18 cellular contexts compared by ENCODE assay signal in genomic region chr20:2631228-2631627, GRCh38. TPM values are rescaled to one million over a fixed set of nuclear protein-coding genes. Genes with fewer than 3 reads are reported as not detected.
DNase-seq lines count a peak whose midpoint lies in the region; ATAC-seq and TF ChIP-seq lines count a peak whose summit lies in the region.
"Had no signal": no experiment of that assay in that cellular context is flagged by ENCODE, and none has a peak within 500 bp of the region (broad histone marks: within the 10 kb centered on the region; RNA-seq: fewer than 3 reads in every experiment).

No MANE protein-coding gene starts in this region.

- H3K27ac Mint-ChIP-seq in HFFc6 = no peak overlapping the region
- H3K27ac Mint-ChIP-seq: CD8-positive, alpha-beta T cell; nephron had no signal

- in situ Hi-C loops in SK-MEL-5 (cut with HindIII; ENCODE audit: low pct_unique_long_range_greater_than_20kb, low sequenced_read_pairs) = no loop called here

- peak; percentile 42 for DNase-seq in DMS114 treated with DMSO at 0.1 percent for 48 hours (lab: John Stamatoyannopoulos, UW; ENCODE audit: unreplicated experiment)
- DNase-seq in HFFc6 = no peak
- DNase-seq in SK-MEL-5 (ENCODE audit: low read depth, low spot score) = peak; percentile 62
- DNase-seq in foreskin keratinocyte = no peak
- DNase-seq in NCI-H146 treated with DMSO at 0.1 percent for 48 hours (lab: John Stamatoyannopoulos, UW; ENCODE audit: unreplicated experiment) = no peak
- no peak for DNase-seq in NCI-H2081 treated with DMSO at 0.1 percent for 48 hours (lab: John Stamatoyannopoulos, UW)
- DNase-seq: activated effector memory CD4-positive, alpha-beta T cell treated with anti-CD3 and anti-CD28 coated beads, Interleukin-2, amount 50 U/mL, for 16 hours; CD8-positive, alpha-beta T cell; Karpas-422; lower lobe of right lung; NCI-H2107; stimulated activated CD4-positive, alpha-beta T cell treated with anti-CD3 and anti-CD28 coated beads, Interleukin-1b, Interleukin-23, amount 100 ng/mL, for 48 hours; SW 1271 had no signal

- H3K9me3 Mint-ChIP-seq in HFFc6 = peaks cover 16% of the 10 kb centered on the region

- peaks cover 28% of the 10 kb centered on the region for H3K27me3 Mint-ChIP-seq in HFFc6 (ENCODE audit: insufficient read depth)

- H3K36me3 Mint-ChIP-seq in HFFc6 (ENCODE audit: low read depth) = peaks cover 2% of the 10 kb centered on the region; the same call in 1 of the 2 replicates
- H3K36me3 Mint-ChIP-seq: CD8-positive, alpha-beta T cell had no signal

- H3K4me1 Mint-ChIP-seq in HFFc6 (ENCODE audit: low read depth) = peaks cover 10% of the 10 kb centered on the region
- H3K4me1 Mint-ChIP-seq: nephron had no signal

- TF ChIP-seq CTCF in HFFc6 (IDR thresholded peaks at IDR 0.05) (peak; percentile 24; the same call in 1 of the 2 replicates), foreskin keratinocyte (conservative IDR thresholded peaks at IDR 0.05) (peak; percentile 50)

- H3K4me1 ChIP-seq in foreskin keratinocyte = peaks cover 4% of the 10 kb centered on the region
- H3K4me1 ChIP-seq: lower lobe of right lung, right atrium auricular region, suprapubic skin had no signal

- peaks cover 42% of the 10 kb centered on the region for H3K27me3 ChIP-seq in foreskin keratinocyte
- H3K27me3 ChIP-seq: right atrium auricular region, suprapubic skin had no signal

- no peak overlapping the region for H3K27ac ChIP-seq in foreskin keratinocyte
- H3K27ac ChIP-seq: lower lobe of right lung, right atrium auricular region, suprapubic skin had no signal

- H3K4me3 Mint-ChIP-seq in HFFc6 = no peak overlapping the region
- H3K4me3 Mint-ChIP-seq: CD8-positive, alpha-beta T cell; nephron had no signal

- no peak for ATAC-seq in foreskin keratinocyte
- no peak for ATAC-seq in GM19467 (IDR thresholded peaks at IDR 0.05; ENCODE audit: unreplicated experiment)
- no peak for ATAC-seq in HG02840 (IDR thresholded peaks at IDR 0.05; ENCODE audit: low FRiP score, unreplicated experiment)
- ATAC-seq: CD8-positive, alpha-beta T cell; lower lobe of right lung had no signal

RNA-seq across cellular contexts. Expression of gene NOP56, which starts 21.2 kb away (rescaled TPM):
- 100 to 1,000 TPM; 151 to 222 (median 165) TPM for total RNA-seq in HFFc6 (2021; fragmentation: NEBNext Ultra II Directional; extraction: Animal tissue kit (Norgen Biotek cat#: 25700))
- total RNA-seq in SK-MEL-5 (2014; rRNA removed; shearing (Covaris generic)) = 350 and 393 TPM in 2 replicates
- polyA plus RNA-seq in SK-MEL-5 (2015; cell fraction: cytosol; rRNA removed) = 151 and 161 TPM in 2 replicates
- polyA plus RNA-seq in SK-MEL-5 (2015; cell fraction: nucleus; rRNA removed) = 1,271 and 1,364 TPM in 2 replicates
- total RNA-seq in foreskin keratinocyte = 300 and 394 TPM in 2 replicates
- 226 and 309 TPM in 2 replicates for polyA plus RNA-seq in foreskin keratinocyte

RNA-seq across cellular contexts. Expression of gene IDH3B, which starts 32.8 kb away (rescaled TPM):
- 10 to 100 TPM; 63.1 to 87.8 (median 79.8) TPM for total RNA-seq in HFFc6 (2021; fragmentation: NEBNext Ultra II Directional; extraction: Animal tissue kit (Norgen Biotek cat#: 25700))
- 224 and 240 TPM in 2 replicates for total RNA-seq in SK-MEL-5 (2014; rRNA removed; shearing (Covaris generic))
- polyA plus RNA-seq in SK-MEL-5 (2015; cell fraction: cytosol; rRNA removed) = 179 and 185 TPM in 2 replicates
- 491 and 536 TPM in 2 replicates for polyA plus RNA-seq in SK-MEL-5 (2015; cell fraction: nucleus; rRNA removed)
- 83.7 and 93.9 TPM in 2 replicates for total RNA-seq in foreskin keratinocyte
- 89.6 and 97.4 TPM in 2 replicates for polyA plus RNA-seq in foreskin keratinocyte

Comparison
In these comparisons a context has a peak if more than half of its experiments do, and no peak if none do; other contexts are left out.
1. DNase-seq: peak in DMS114 treated with DMSO at 0.1 percent for 48 hours (single experiment) and SK-MEL-5 (single experiment); none in HFFc6 (single experiment), foreskin keratinocyte (0 of 2), NCI-H146 treated with DMSO at 0.1 percent for 48 hours (single experiment) and NCI-H2081 treated with DMSO at 0.1 percent for 48 hours (single experiment).